In genomic region chrX:149505671-149506070, GRCh38 we compare ENCODE assay signal across 8 cellular contexts. TPM values are rescaled to one million over a fixed set of nuclear protein-coding genes. Genes with fewer than 3 reads are reported as not detected.
DNase-seq lines count a peak whose midpoint lies in the region; ATAC-seq, FAIRE-seq and TF ChIP-seq lines count a peak whose summit lies in the region.

No MANE protein-coding gene starts in this region.

- H3K4me3 ChIP-seq in cardiac muscle cell (peak overlapping the region; percentile 55), astrocyte (ENCODE audit: insufficient read depth, low read depth, low read length) (no peak overlapping the region), mucosa of stomach (ENCODE audit: low read length) (no peak overlapping the region)

- H3K4me1 Mint-ChIP-seq in astrocyte (ENCODE audit: low read depth, unreplicated experiment) (no peaks in the 10 kb centered on the region), type B pancreatic cell (ENCODE audit: unreplicated experiment) (peaks cover 4% of the 10 kb centered on the region)

- H3K27ac ChIP-seq in cardiac muscle cell (no peak overlapping the region), astrocyte (ENCODE audit: low read depth, low read length) (no peak overlapping the region)

- H3K9me3 Mint-ChIP-seq in astrocyte (ENCODE audit: unreplicated experiment) (no peaks in the 10 kb centered on the region), type B pancreatic cell (no peaks in the 10 kb centered on the region)

- intact Hi-C loops in Right ventricle myocardium superior (cut with DNase I): no loop called here

- H3K9ac ChIP-seq in astrocyte (ENCODE audit: low read length): peak overlapping the region; percentile 97
- H3K9ac ChIP-seq in mucosa of stomach (ENCODE audit: low read length): peak overlapping the region; percentile 84

- no peak for TF ChIP-seq CTCF in cardiac muscle cell (IDR thresholded peaks at IDR 0.05; ENCODE audit: low read depth, low read length)
- TF ChIP-seq CTCF in astrocyte (IDR thresholded peaks at IDR 0.05; ENCODE audit: insufficient read depth, low read depth, low read length): no peak
- no peak for TF ChIP-seq CTCF in type B pancreatic cell (conservative IDR thresholded peaks at IDR 0.05)

- no peak for ATAC-seq in Right ventricle myocardium superior (ENCODE audit: poor library complexity)
- no peak for ATAC-seq in HG02885 (IDR thresholded peaks at IDR 0.05; ENCODE audit: poor library complexity, unreplicated experiment)

- no peak overlapping the region for H3K27ac Mint-ChIP-seq in astrocyte (ENCODE audit: unreplicated experiment)
- peak overlapping the region; percentile 80 for H3K27ac Mint-ChIP-seq in type B pancreatic cell

- H3K4me1 ChIP-seq in cardiac muscle cell (ENCODE audit: low read depth) (no peaks in the 10 kb centered on the region), astrocyte (ENCODE audit: insufficient read depth, low read length) (peaks cover 14% of the 10 kb centered on the region), mucosa of stomach (ENCODE audit: control insufficient read depth, insufficient read depth, low read length) (peaks cover 11% of the 10 kb centered on the region)

- peaks cover 18% of the 10 kb centered on the region for H4K20me1 ChIP-seq in astrocyte (ENCODE audit: insufficient read depth, low read length)

- H3K4me3 Mint-ChIP-seq in astrocyte (ENCODE audit: unreplicated experiment) (peak overlapping the region; percentile 57), type B pancreatic cell (peak overlapping the region; percentile 87)

- H3K36me3 ChIP-seq in cardiac muscle cell (no peaks in the 10 kb centered on the region), astrocyte (ENCODE audit: insufficient read depth, low read length) (no peaks in the 10 kb centered on the region), mucosa of stomach (ENCODE audit: control insufficient read depth, insufficient read depth, low read length) (no peaks in the 10 kb centered on the region)

- H3K36me3 Mint-ChIP-seq in astrocyte (ENCODE audit: low read depth, unreplicated experiment) (peaks cover 2% of the 10 kb centered on the region), type B pancreatic cell (peaks cover 3% of the 10 kb centered on the region)

- H3K79me2 ChIP-seq in astrocyte (ENCODE audit: insufficient read depth, low read length): peaks cover 29% of the 10 kb centered on the region

- H3K27me3 Mint-ChIP-seq in astrocyte (ENCODE audit: low read depth, unreplicated experiment) (no peaks in the 10 kb centered on the region), type B pancreatic cell (no peaks in the 10 kb centered on the region)

- DNase-seq in cardiac muscle cell (ENCODE audit: low read depth in 1 of 2, low spot score in 1 of 2): no peak
- DNase-seq in Right ventricle myocardium superior: no peak
- no peak for DNase-seq in astrocyte (ENCODE audit: low read depth)
- no peak for DNase-seq in type B pancreatic cell (ENCODE audit: extremely low spot score, unreplicated experiment)
- DNase-seq in NCI-H2029 (lab: John Stamatoyannopoulos, UW): no peak
- no peak for DNase-seq in ureter (ENCODE audit: low spot score)

- no peaks in the 10 kb centered on the region for H3K27me3 ChIP-seq in cardiac muscle cell
- no peaks in the 10 kb centered on the region for H3K27me3 ChIP-seq in astrocyte (ENCODE audit: insufficient read depth, low read length)
- peaks cover 12% of the 10 kb centered on the region for H3K27me3 ChIP-seq in mucosa of stomach (ENCODE audit: control insufficient read depth, insufficient read depth, low read length)

- peak overlapping the region; percentile 100 for H3K4me2 ChIP-seq in astrocyte (ENCODE audit: low read length)

- H3K9me3 ChIP-seq in cardiac muscle cell (ENCODE audit: low read depth) (no peaks in the 10 kb centered on the region), astrocyte (ENCODE audit: insufficient read depth, low read depth, low read length) (no peaks in the 10 kb centered on the region), mucosa of stomach (ENCODE audit: control insufficient read depth, low read length) (no peaks in the 10 kb centered on the region)

- FAIRE-seq in astrocyte (lab: Jason Lieb, UNC): no peak

- peak overlapping the region; percentile 60 for H2AFZ ChIP-seq in astrocyte (ENCODE audit: low read depth, low read length)

RNA-seq across cellular contexts. Expression of gene IDS, which starts 0.6 kb away (rescaled TPM):
- total RNA-seq in cardiac muscle cell (26.5 and 38.6 TPM in 2 replicates), Right ventricle myocardium superior (75.9 TPM), astrocyte (127 and 130 TPM in 2 replicates), type B pancreatic cell (ENCODE audit: low replicate concordance) (46.8 and 173 TPM in 2 replicates), ureter (86.8 TPM)
- polyA plus RNA-seq in cardiac muscle cell: 27.8 and 44.0 TPM in 2 replicates

RNA-seq across cellular contexts. Expression of gene EOLA1, which starts 35.1 kb away (rescaled TPM):
- total RNA-seq in cardiac muscle cell: 15.1 and 21.5 TPM in 2 replicates
- polyA plus RNA-seq in cardiac muscle cell: 14.2 and 18.8 TPM in 2 replicates
- total RNA-seq in Right ventricle myocardium superior: 26.9 TPM
- 12.4 and 13.6 TPM in 2 replicates for total RNA-seq in astrocyte
- 20.7 and 30.5 TPM in 2 replicates for total RNA-seq in type B pancreatic cell (ENCODE audit: low replicate concordance)
- 22.2 TPM for total RNA-seq in ureter

RNA-seq across cellular contexts. Expression of gene HSFX3, which starts 44.1 kb away (rescaled TPM):
- total RNA-seq in cardiac muscle cell (not detected in 2 replicates), Right ventricle myocardium superior (not detected), astrocyte (not detected in 2 replicates), type B pancreatic cell (ENCODE audit: low replicate concordance) (not detected in 2 replicates), ureter (not detected)
- not detected in 2 replicates for polyA plus RNA-seq in cardiac muscle cell
